1 cellular context compared by ENCODE assay signal in genomic region chr1:20731057-20731991, GRCh38.
TF ChIP-seq lines count a peak whose summit lies in the region.

No MANE protein-coding gene starts in this region.

TF ChIP-seq in GM23338, 12 proteins besides CTCF, POLR2A, EP300 and RAD21 (continued from another document):
- TF ChIP-seq ZNF462 (CRISPR knock-in tag; IDR thresholded peaks at IDR 0.05) (no peak), NANOG (IDR thresholded peaks at IDR 0.05; ENCODE audit: borderline replicate concordance) (no peak), CREB1 (CRISPR knock-in tag; IDR thresholded peaks at IDR 0.05; ENCODE audit: low read depth) (no peak), EZH2 (IDR thresholded peaks at IDR 0.05; ENCODE audit: low read depth, unreplicated experiment) (no peak)
